13 cellular contexts compared by ENCODE assay signal in genomic region chr3:88807471-88808090, GRCh38.
DNase-seq lines count a peak whose midpoint lies in the region; ATAC-seq and TF ChIP-seq lines count a peak whose summit lies in the region.
"Had no signal": no experiment of that assay in that cellular context is flagged by ENCODE, and none has a peak within 500 bp of the region (broad histone marks: within the 10 kb centered on the region; RNA-seq: fewer than 3 reads in every experiment).

No MANE protein-coding gene starts in this region.

- no peak for ATAC-seq in GM19324 (IDR thresholded peaks at IDR 0.05; ENCODE audit: low FRiP score, unreplicated experiment)
- ATAC-seq: sciatic nerve; stimulated activated naive CD8-positive, alpha-beta T cell treated with anti-CD3 and anti-CD28 coated beads, Interleukin-15, amount 100 ng/mL, for 72 hours had no signal

- H3K36me3 ChIP-seq in SJSA1 (no peaks in the 10 kb centered on the region), left ventricle myocardium inferior (no peaks in the 10 kb centered on the region)

- H3K9me3 ChIP-seq in SJSA1 (replicated peaks) (no peaks in the 10 kb centered on the region), left ventricle myocardium inferior (replicated peaks) (no peaks in the 10 kb centered on the region)

- TF ChIP-seq CTCF in fibroblast of mammary gland (conservative IDR thresholded peaks at IDR 0.05; ENCODE audit: control insufficient read depth, insufficient read depth, low read depth, low read length) (no peak), left ventricle myocardium inferior (IDR thresholded peaks at IDR 0.05; ENCODE audit: borderline replicate concordance) (no peak)

- DNase-seq in EL, result peak; percentile 70
- DNase-seq in SJSA1 (ENCODE audit: low read depth in 1 of 2, low spot score in 2 of 2), result peak in 1 of 2 experiments; percentile 28
- peak; percentile 27 for DNase-seq in fibroblast of mammary gland (ENCODE audit: low read depth)
- DNase-seq in non-pigmented ciliary epithelial cell (ENCODE audit: low read depth), result peak; percentile 44
- no peak for DNase-seq in central memory CD4-positive, alpha-beta T cell
- DNase-seq in NCI-H526 treated with DMSO at 0.1 percent for 48 hours (lab: John Stamatoyannopoulos, UW), result no peak
- no peak for DNase-seq in left ventricle myocardium inferior
- DNase-seq: activated CD4-positive, CD25-positive, alpha-beta regulatory T cell; CD4-positive, alpha-beta T cell; effector CD8-positive, alpha-beta T cell; stimulated activated naive CD8-positive, alpha-beta T cell treated with anti-CD3 and anti-CD28 coated beads, Interleukin-15, amount 100 ng/mL, for 72 hours had no signal

- peaks cover 10% of the 10 kb centered on the region for H3K4me1 ChIP-seq in SJSA1 (replicated peaks)
- H3K4me1 ChIP-seq in left ventricle myocardium inferior, result peaks cover 13% of the 10 kb centered on the region

- H3K27ac ChIP-seq in SJSA1, result peak overlapping the region; percentile 40; the same call in 1 of the 2 replicates
- no peak overlapping the region for H3K27ac ChIP-seq in left ventricle myocardium inferior (replicated peaks)

- H3K27me3 ChIP-seq in SJSA1 (replicated peaks), result no peaks in the 10 kb centered on the region
- no peaks in the 10 kb centered on the region for H3K27me3 ChIP-seq in left ventricle myocardium inferior (ENCODE audit: low read depth)

- intact Hi-C loops in left ventricle myocardium inferior (cut with micrococcal nuclease), result no loop called here

- H3K4me3 ChIP-seq in SJSA1, result no peak overlapping the region
- H3K4me3 ChIP-seq in fibroblast of mammary gland (ENCODE audit: control insufficient read depth, low read depth, low read length), result no peak overlapping the region
- H3K4me3 ChIP-seq in left ventricle myocardium inferior, result no peak overlapping the region

Comparison
In these comparisons a context has a peak if more than half of its experiments do, and no peak if none do; other contexts are left out.
1. DNase-seq: peak in EL (single experiment), fibroblast of mammary gland (single experiment) and non-pigmented ciliary epithelial cell (single experiment); none in central memory CD4-positive, alpha-beta T cell (single experiment), NCI-H526 treated with DMSO at 0.1 percent for 48 hours (single experiment) and left ventricle myocardium inferior (single experiment).